ENCODE assay signal across 16 cellular contexts in genomic region chr2:189012373-189012772, GRCh38. TPM values are rescaled to one million over a fixed set of nuclear protein-coding genes. Genes with fewer than 3 reads are reported as not detected.
DNase-seq lines count a peak whose midpoint lies in the region; ATAC-seq and TF ChIP-seq lines count a peak whose summit lies in the region.
"Had no signal": no experiment of that assay in that cellular context is flagged by ENCODE, and none has a peak within 500 bp of the region (broad histone marks: within the 10 kb centered on the region; RNA-seq: fewer than 3 reads in every experiment).

No MANE protein-coding gene starts in this region.

- no peak for TF ChIP-seq RAD21 in SK-N-SH (IDR thresholded peaks at IDR 0.05; ENCODE audit: low read length)

- peaks cover 42% of the 10 kb centered on the region for H3K36me3 Mint-ChIP-seq in mesothelial cell of epicardium

- no peaks in the 10 kb centered on the region for H3K27me3 Mint-ChIP-seq in mesothelial cell of epicardium (ENCODE audit: low read depth)

- H3K79me2 ChIP-seq in SK-N-SH (ENCODE audit: insufficient read depth) = peaks cover 5% of the 10 kb centered on the region; the same call in 1 of the 2 replicates

- no peak overlapping the region for H3K4me3 Mint-ChIP-seq in mesothelial cell of epicardium
- H3K4me3 Mint-ChIP-seq: HFFc6 had no signal

- DNase-seq in SK-N-SH = no peak
- peak; percentile 33 for DNase-seq in choroid plexus epithelial cell (ENCODE audit: low read depth)
- DNase-seq in mesothelial cell of epicardium (ENCODE audit: low spot score in 2 of 2, unreplicated experiment in 2 of 2) = no peak
- DNase-seq in epidermal melanocyte (ENCODE audit: insufficient read length, low spot score) = no peak
- DNase-seq in A172 (ENCODE audit: low spot score) = no peak
- no peak for DNase-seq in Kasumi-1 (lab: John Stamatoyannopoulos, UW)
- no peak for DNase-seq in activated naive CD4-positive, alpha-beta T cell (lab: John Stamatoyannopoulos, UW)
- DNase-seq: AML-193, Calu3, DMS 273 treated with DMSO at 0.1 percent for 48 hours, HCEC 1CT, HFFc6 had no signal

- peak overlapping the region; percentile 74 for H3K27ac Mint-ChIP-seq in mesothelial cell of epicardium
- H3K27ac Mint-ChIP-seq: HFFc6 had no signal

- H3K4me2 ChIP-seq in SK-N-SH = no peak overlapping the region
- H3K4me2 ChIP-seq: BLaER1 had no signal

- H4K20me1 ChIP-seq in SK-N-SH (ENCODE audit: insufficient read depth) = no peaks in the 10 kb centered on the region
- H4K20me1 ChIP-seq: BLaER1 had no signal

- H3K27me3 ChIP-seq in SK-N-SH (ENCODE audit: insufficient read depth) = no peaks in the 10 kb centered on the region
- H3K27me3 ChIP-seq: BLaER1 had no signal

- CTCF ChIA-PET in SK-N-SH (lab: Yijun Ruan, JAX) = no interaction called here

- H3K4me3 ChIP-seq in SK-N-SH (ENCODE audit: low read depth in 2 of 2, low read length in 1 of 2) (no peak overlapping the region), choroid plexus epithelial cell (ENCODE audit: low read depth, low read length) (no peak overlapping the region)
- H3K4me3 ChIP-seq: BLaER1 had no signal

- no peak for TF ChIP-seq EP300 in SK-N-SH (IDR thresholded peaks at IDR 0.05; ENCODE audit: borderline replicate concordance in 1 of 2, low read depth in 1 of 2, low read length in 1 of 2)

- H3K9me3 ChIP-seq in SK-N-SH = no peaks in the 10 kb centered on the region
- H3K9me3 ChIP-seq: BLaER1 had no signal

- peaks cover 82% of the 10 kb centered on the region for H3F3A ChIP-seq in SK-N-SH (replicated peaks; ENCODE audit: insufficient read depth)

- H3K9me2 ChIP-seq in SK-N-SH = no peaks in the 10 kb centered on the region

- POLR2A ChIA-PET in SK-N-SH (lab: Yijun Ruan, JAX) = no interaction called here

- H3K9ac ChIP-seq in SK-N-SH = no peak overlapping the region
- H3K9ac ChIP-seq: BLaER1 had no signal

- peaks cover 0 to 24% of the 10 kb centered on the region in 2 experiments; a peak in 3 of 4 replicates for H3K4me1 ChIP-seq in SK-N-SH (ENCODE audit: control insufficient read depth in 1 of 2, insufficient read depth in 2 of 2, low read depth in 1 of 2, low read length in 1 of 2)
- H3K4me1 ChIP-seq: BLaER1 had no signal

- WGBS in SK-N-SH (ENCODE audit: low lambda C conversion rate) = 88% methylated on average over 1 of the region's 1 CpG

- H3K36me3 ChIP-seq in SK-N-SH (replicated peaks in 1 of 2; ENCODE audit: control insufficient read depth in 1 of 2, insufficient read depth in 2 of 2, low read length in 1 of 2) = peaks cover 52 to 57% of the 10 kb centered on the region in 2 experiments
- H3K36me3 ChIP-seq: BLaER1 had no signal

- no peaks in the 10 kb centered on the region for H3K9me3 Mint-ChIP-seq in mesothelial cell of epicardium

- no peak for ATAC-seq in SK-N-SH treated with all-trans-retinoic acid at 6 μM for 48 hours

- H3K27ac ChIP-seq in SK-N-SH (ENCODE audit: low read depth in 2 of 2, low read length in 1 of 2) = peak overlapping the region; percentile 56 to 84; a peak in 3 of 4 replicates
- H3K27ac ChIP-seq: 22Rv1, BLaER1, HL-60 had no signal

- H2AFZ ChIP-seq in SK-N-SH (ENCODE audit: low read depth) = no peak overlapping the region

- no peak for TF ChIP-seq CTCF in SK-N-SH (IDR thresholded peaks at IDR 0.05)
- TF ChIP-seq CTCF in choroid plexus epithelial cell (conservative IDR thresholded peaks at IDR 0.05; ENCODE audit: low read depth, low read length) = no peak
- no peak for TF ChIP-seq CTCF in mesothelial cell of epicardium (IDR thresholded peaks at IDR 0.05; ENCODE audit: unreplicated experiment)

- peaks cover 47% of the 10 kb centered on the region for H3K4me1 Mint-ChIP-seq in mesothelial cell of epicardium

TF ChIP-seq in SK-N-SH, 30 proteins besides CTCF, POLR2A, EP300 and RAD21:
- no peak for TF ChIP-seq MXI1 (IDR thresholded peaks at IDR 0.05; ENCODE audit: low read depth, low read length)

TF ChIP-seq in SK-N-SH treated with all-trans-retinoic acid at 6 μM for 48 hours, 23 proteins besides CTCF, POLR2A, EP300 and RAD21:
- TF ChIP-seq ZNF8 (CRISPR knock-in tag; IDR thresholded peaks at IDR 0.05) = no peak
- no peak for TF ChIP-seq ZFP3 (CRISPR knock-in tag; IDR thresholded peaks at IDR 0.05)
- TF ChIP-seq POU6F1 (CRISPR knock-in tag; IDR thresholded peaks at IDR 0.05; ENCODE audit: borderline replicate concordance, low read depth) = no peak
- TF ChIP-seq CSRNP3 (CRISPR knock-in tag; IDR thresholded peaks at IDR 0.05) = no peak
- TF ChIP-seq TSHZ2 (CRISPR knock-in tag; IDR thresholded peaks at IDR 0.05) = no peak
- TF ChIP-seq BACH2 (CRISPR knock-in tag; IDR thresholded peaks at IDR 0.05; ENCODE audit: borderline replicate concordance) = no peak
- no peak for TF ChIP-seq RARB (CRISPR knock-in tag; IDR thresholded peaks at IDR 0.05)
- no peak for TF ChIP-seq ESRRG (CRISPR knock-in tag; IDR thresholded peaks at IDR 0.05)
- no peak for TF ChIP-seq ISL1 (CRISPR knock-in tag; IDR thresholded peaks at IDR 0.05)
- TF ChIP-seq ARNTL (CRISPR knock-in tag; IDR thresholded peaks at IDR 0.05; ENCODE audit: borderline replicate concordance, low read depth) = no peak
- TF ChIP-seq GLIS3 (CRISPR knock-in tag; IDR thresholded peaks at IDR 0.05) = no peak
- no peak for TF ChIP-seq PPARA (CRISPR knock-in tag; IDR thresholded peaks at IDR 0.05; ENCODE audit: borderline replicate concordance)
- TF ChIP-seq TOX (CRISPR knock-in tag; IDR thresholded peaks at IDR 0.05; ENCODE audit: borderline replicate concordance) = no peak
- TF ChIP-seq TCF4 (CRISPR knock-in tag; IDR thresholded peaks at IDR 0.05; ENCODE audit: borderline replicate concordance) = no peak

RNA-seq across cellular contexts. Expression of gene COL3A1, which starts 38.2 kb away (rescaled TPM):
- polyA plus RNA-seq in SK-N-SH (2012; rRNA removed) = 900 and 987 TPM in 2 replicates
- 795 and 912 TPM in 2 replicates for polyA plus RNA-seq in SK-N-SH (2012; cell fraction: cytosol; rRNA removed)
- polyA plus RNA-seq in SK-N-SH (2012; cell fraction: nucleus; rRNA removed) = 770 and 1,016 TPM in 2 replicates
- 7,569 to 7,691 TPM (median 7,584 TPM) in 3 replicates for total RNA-seq in mesothelial cell of epicardium
- total RNA-seq in A172 (2014; rRNA removed; shearing (Covaris generic)) = 563 and 691 TPM in 2 replicates
- total RNA-seq: Calu3 had no signal

Comparison
In these comparisons a context has a peak if more than half of its experiments do, and no peak if none do; other contexts are left out.
1. RNA of gene COL3A1, which starts 38.2 kb away (total RNA-seq): 7,569 to 7,691 TPM in mesothelial cell of epicardium; 563 to 691 TPM in A172; every median in the first group is over 10 times any median in the second.